In the genomic region with DNA sequence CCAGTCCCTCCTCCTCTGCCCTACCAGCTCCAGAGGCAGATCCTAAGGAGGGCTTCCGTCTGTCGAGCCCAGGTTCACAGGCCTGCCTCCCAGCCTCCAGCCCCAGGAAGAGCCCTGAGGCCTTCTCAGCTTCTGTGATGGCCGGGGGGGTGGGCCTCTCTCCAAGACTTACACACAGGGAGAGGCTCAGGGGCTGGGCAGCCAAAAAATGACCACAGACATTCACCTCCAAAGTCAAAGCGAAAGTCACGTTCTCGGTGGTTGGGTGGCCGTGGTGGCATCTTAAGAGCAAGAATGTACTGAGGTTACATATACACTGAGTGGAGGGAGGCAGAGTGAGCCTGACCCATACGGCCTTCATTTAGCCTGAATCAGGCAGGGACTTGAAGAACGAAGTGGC, we compare ENCODE assay signal across 33 cellular contexts.
DNase-seq lines count a peak whose midpoint lies in the region; ATAC-seq, FAIRE-seq and TF ChIP-seq lines count a peak whose summit lies in the region.
"Had no signal": no experiment of that assay in that cellular context is flagged by ENCODE, and none has a peak within 500 bp of the region (broad histone marks: within the 10 kb centered on the region; RNA-seq: fewer than 3 reads in every experiment).

No MANE protein-coding gene starts in this region.

- peaks cover 46% of the 10 kb centered on the region for H3K36me3 Mint-ChIP-seq in activated T-cell treated with anti-CD3 and anti-CD28 coated beads, Interleukin-2, amount 50 U/mL, for 24 hours (ENCODE audit: low read depth)
- H3K36me3 Mint-ChIP-seq in activated T-cell treated with anti-CD3 and anti-CD28 coated beads, Interleukin-2, amount 50 U/mL, for 4 hours (ENCODE audit: insufficient read depth) = peaks cover 20% of the 10 kb centered on the region
- H3K36me3 Mint-ChIP-seq in brain = peaks cover 30% of the 10 kb centered on the region
- H3K36me3 Mint-ChIP-seq in activated CD4-positive, alpha-beta T cell treated with anti-CD3 and anti-CD28 coated beads, Interleukin-2, amount 10 ng/mL, durations not matched to agents 24 days and 14 days (ENCODE audit: low read depth) = peaks cover 14% of the 10 kb centered on the region

- WGBS in mesodermal cell (ENCODE audit: insufficient coverage in 2 of 2), 2 experiments = 91 to 92% methylated on average over 6 to 7 of the region's 9 CpGs

- peaks cover 48% of the 10 kb centered on the region for H3K36me3 ChIP-seq in mesodermal cell (ENCODE audit: control insufficient read depth, insufficient read depth, low read length)

- peaks cover 46% of the 10 kb centered on the region for H3K4me1 ChIP-seq in mesodermal cell (ENCODE audit: control insufficient read depth, insufficient read depth, low read length, poor library complexity, severe bottlenecking)
- H3K4me1 ChIP-seq: body of pancreas, esophagus squamous epithelium had no signal

- H3K9me3 Mint-ChIP-seq in activated T-cell treated with anti-CD3 and anti-CD28 coated beads, Interleukin-2, amount 50 U/mL, for 24 hours = no peaks in the 10 kb centered on the region
- H3K9me3 Mint-ChIP-seq in activated T-cell treated with anti-CD3 and anti-CD28 coated beads, Interleukin-2, amount 50 U/mL, for 4 hours = no peaks in the 10 kb centered on the region
- H3K9me3 Mint-ChIP-seq in brain = no peaks in the 10 kb centered on the region
- no peaks in the 10 kb centered on the region for H3K9me3 Mint-ChIP-seq in activated CD4-positive, alpha-beta T cell treated with anti-CD3 and anti-CD28 coated beads, Interleukin-2, amount 10 ng/mL, durations not matched to agents 24 days and 14 days
- H3K9me3 Mint-ChIP-seq: nephron progenitor cell had no signal

- peaks cover 21% of the 10 kb centered on the region for H3K4me1 Mint-ChIP-seq in activated T-cell treated with anti-CD3 and anti-CD28 coated beads, Interleukin-2, amount 50 U/mL, for 24 hours (ENCODE audit: low read depth)
- peaks cover 25% of the 10 kb centered on the region for H3K4me1 Mint-ChIP-seq in activated T-cell treated with anti-CD3 and anti-CD28 coated beads, Interleukin-2, amount 50 U/mL, for 4 hours (ENCODE audit: low read depth)
- peaks cover 58% of the 10 kb centered on the region for H3K4me1 Mint-ChIP-seq in brain
- H3K4me1 Mint-ChIP-seq in activated CD4-positive, alpha-beta T cell treated with anti-CD3 and anti-CD28 coated beads, Interleukin-2, amount 10 ng/mL, durations not matched to agents 24 days and 14 days = peaks cover 16% of the 10 kb centered on the region

- no peak for ATAC-seq in activated T-cell treated with anti-CD3 and anti-CD28 coated beads, Interleukin-2, amount 50 U/mL, for 4 hours
- ATAC-seq in HG03280 (IDR thresholded peaks at IDR 0.05; ENCODE audit: unreplicated experiment) = no peak
- ATAC-seq: body of pancreas, mucosa of descending colon had no signal

- H3K27ac ChIP-seq in mesodermal cell (ENCODE audit: low read depth, low read length, severe bottlenecking) = peak overlapping the region; percentile 20
- H3K27ac ChIP-seq: body of pancreas, esophagus squamous epithelium, GM23248, parathyroid adenoma, tibial nerve had no signal

- no peak overlapping the region for H3K4me3 ChIP-seq in mesodermal cell (ENCODE audit: extremely low read depth, insufficient read depth, low read length, poor library complexity, severe bottlenecking)
- H3K4me3 ChIP-seq: body of pancreas, esophagus squamous epithelium, GM23248, lung, mucosa of descending colon, smooth muscle cell, tibial nerve had no signal

- H3K27ac Mint-ChIP-seq in activated T-cell treated with anti-CD3 and anti-CD28 coated beads, Interleukin-2, amount 50 U/mL, for 24 hours = peak overlapping the region; percentile 8
- peak overlapping the region in 4 of 5 experiments; percentile 24 to 95 (median 76) for H3K27ac Mint-ChIP-seq in brain
- H3K27ac Mint-ChIP-seq in activated CD4-positive, alpha-beta T cell treated with anti-CD3 and anti-CD28 coated beads, Interleukin-2, amount 10 ng/mL, durations not matched to agents 24 days and 14 days = no peak overlapping the region

- no peaks in the 10 kb centered on the region for H3K27me3 Mint-ChIP-seq in activated T-cell treated with anti-CD3 and anti-CD28 coated beads, Interleukin-2, amount 50 U/mL, for 24 hours
- H3K27me3 Mint-ChIP-seq in activated T-cell treated with anti-CD3 and anti-CD28 coated beads, Interleukin-2, amount 50 U/mL, for 4 hours (ENCODE audit: low read depth) = no peaks in the 10 kb centered on the region
- no peaks in the 10 kb centered on the region for H3K27me3 Mint-ChIP-seq in brain
- no peaks in the 10 kb centered on the region for H3K27me3 Mint-ChIP-seq in activated CD4-positive, alpha-beta T cell treated with anti-CD3 and anti-CD28 coated beads, Interleukin-2, amount 10 ng/mL, durations not matched to agents 24 days and 14 days

- intact Hi-C loops in activated CD4-positive, alpha-beta T cell treated with anti-CD3 and anti-CD28 coated beads, Interleukin-2, amount 10 ng/mL, durations not matched to agents 24 days and 14 days (cut with micrococcal nuclease) = no loop called here

- no peak for DNase-seq in activated T-cell treated with anti-CD3 and anti-CD28 coated beads, Interleukin-2, amount 50 U/mL, for 24 hours
- DNase-seq in activated T-cell treated with anti-CD3 and anti-CD28 coated beads, Interleukin-2, amount 50 U/mL, for 4 hours = no peak
- no peak for DNase-seq in urothelium cell line (ENCODE audit: low spot score)
- DNase-seq in COLO829 (ENCODE audit: low spot score) = no peak
- DNase-seq in activated CD4-positive, alpha-beta T cell treated with anti-CD3 and anti-CD28 coated beads, Interleukin-2, amount 10 ng/mL, durations not matched to agents 24 days and 14 days = no peak
- DNase-seq: activated CD4-positive, alpha-beta T cell treated with anti-CD3 and anti-CD28 coated beads, Interleukin-2, amount 50 U/mL, for 48 hours; activated CD4-positive, CD25-positive, alpha-beta regulatory T cell; activated CD8-positive, alpha-beta memory T cell treated with anti-CD3 and anti-CD28 coated beads, Interleukin-2, amount 50 U/mL, for 4 hours; activated naive CD4-positive, alpha-beta T cell treated with anti-CD3 and anti-CD28 coated beads, Interleukin-2, amount 50 U/mL, for 16 hours; body of pancreas; esophagus squamous epithelium; foreskin melanocyte; GM23248; kidney glomerular epithelial cell; mucosa of descending colon; NCI-H1092 treated with DMSO at 0.1 percent for 48 hours; NCI-H1694 treated with DMSO at 0.1 percent for 48 hours; NCI-H2171; NCI-H510A; nephron progenitor cell; retina; RPMI8226; stimulated activated CD4-positive, alpha-beta T cell treated with anti-CD3 and anti-CD28 coated beads, Interleukin-1b, Interleukin-23, amount 100 ng/mL, for 48 hours; stimulated activated CD8-positive, alpha-beta memory T cell treated with anti-CD3 and anti-CD28 coated beads, Interleukin-4, amount 100 ng/mL, for 48 hours had no signal

- H3K4me3 Mint-ChIP-seq in activated T-cell treated with anti-CD3 and anti-CD28 coated beads, Interleukin-2, amount 50 U/mL, for 24 hours = no peak overlapping the region
- H3K4me3 Mint-ChIP-seq in activated T-cell treated with anti-CD3 and anti-CD28 coated beads, Interleukin-2, amount 50 U/mL, for 4 hours = no peak overlapping the region
- H3K4me3 Mint-ChIP-seq in brain = no peak overlapping the region
- no peak overlapping the region for H3K4me3 Mint-ChIP-seq in activated CD4-positive, alpha-beta T cell treated with anti-CD3 and anti-CD28 coated beads, Interleukin-2, amount 10 ng/mL, durations not matched to agents 24 days and 14 days
- H3K4me3 Mint-ChIP-seq: nephron progenitor cell had no signal

- TF ChIP-seq CTCF in brain (conservative IDR thresholded peaks at IDR 0.05) = no peak

- H3K9me3 ChIP-seq in mesodermal cell (ENCODE audit: control insufficient read depth, low read length) = no peaks in the 10 kb centered on the region
- H3K9me3 ChIP-seq: body of pancreas, esophagus squamous epithelium, mucosa of descending colon, tibial nerve had no signal

- peak; percentile 56 for FAIRE-seq in urothelium cell line (lab: Jason Lieb, UNC)
- FAIRE-seq: A204.1, D721Med had no signal
